ENCODE assay signal across 25 cellular contexts in genomic region chr11:18792827-18793226, GRCh38. TPM values are rescaled to one million over a fixed set of nuclear protein-coding genes. Genes with fewer than 3 reads are reported as not detected.
DNase-seq lines count a peak whose midpoint lies in the region; ATAC-seq and TF ChIP-seq lines count a peak whose summit lies in the region.
"Had no signal": no experiment of that assay in that cellular context is flagged by ENCODE, and none has a peak within 500 bp of the region (broad histone marks: within the 10 kb centered on the region; RNA-seq: fewer than 3 reads in every experiment).

No MANE protein-coding gene starts in this region.

- no peaks in the 10 kb centered on the region for H3K4me1 Mint-ChIP-seq in Calu3 (ENCODE audit: low read depth, unreplicated experiment)
- peaks cover 34% of the 10 kb centered on the region for H3K4me1 Mint-ChIP-seq in endodermal cell
- H3K4me1 Mint-ChIP-seq in nephron progenitor cell = peaks cover 12% of the 10 kb centered on the region
- peaks cover 0 to 5% (median 0%) of the 10 kb centered on the region in 3 donors for H3K4me1 Mint-ChIP-seq in CD8-positive, alpha-beta memory T cell
- peaks cover 1 to 8% (median 4%) of the 10 kb centered on the region in 4 donors for H3K4me1 Mint-ChIP-seq in naive thymus-derived CD8-positive, alpha-beta T cell
- H3K4me1 Mint-ChIP-seq: activated B cell treated with CpG ODN at 0.5 μM for 24 hours; activated naive CD8-positive, alpha-beta T cell treated with anti-CD3 and anti-CD28 coated beads for 36 hours had no signal

- no peak for TF ChIP-seq CTCF in Calu3 (IDR thresholded peaks at IDR 0.05; ENCODE audit: unreplicated experiment)
- TF ChIP-seq CTCF in endodermal cell (conservative IDR thresholded peaks at IDR 0.05) = no peak
- no peak for TF ChIP-seq CTCF in nephron progenitor cell (IDR thresholded peaks at IDR 0.05)

- no peak for ATAC-seq in naive thymus-derived CD8-positive, alpha-beta T cell
- ATAC-seq: CD8-positive, alpha-beta T cell; stimulated activated naive CD8-positive, alpha-beta T cell treated with anti-CD3 and anti-CD28 coated beads, Interleukin-15, Interleukin-2, amounts not matched to agents 100 U/mL and 50 U/mL, for 24 hours had no signal

- H3K27me3 ChIP-seq in HUES64 (ENCODE audit: insufficient read depth, low read length) (peaks cover 72% of the 10 kb centered on the region), endodermal cell (ENCODE audit: control insufficient read depth, insufficient read depth, low read length, poor library complexity, severe bottlenecking) (peaks cover 45% of the 10 kb centered on the region)
- H3K27me3 ChIP-seq in CD8-positive, alpha-beta memory T cell (ENCODE audit: insufficient read depth, low read length, poor library complexity, severe bottlenecking) = peaks cover 5% of the 10 kb centered on the region

- H3K27ac Mint-ChIP-seq in Calu3 (ENCODE audit: unreplicated experiment) (no peak overlapping the region), endodermal cell (no peak overlapping the region), nephron progenitor cell (no peak overlapping the region)
- no peak overlapping the region for H3K27ac Mint-ChIP-seq in CD8-positive, alpha-beta memory T cell
- H3K27ac Mint-ChIP-seq in naive thymus-derived CD8-positive, alpha-beta T cell = no peak overlapping the region
- H3K27ac Mint-ChIP-seq: activated B cell treated with CpG ODN at 0.5 μM for 24 hours; activated naive CD8-positive, alpha-beta T cell treated with anti-CD3 and anti-CD28 coated beads for 36 hours; CD8-positive, alpha-beta T cell had no signal

- H3K27me3 Mint-ChIP-seq in Calu3 (ENCODE audit: unreplicated experiment) (peaks cover 85% of the 10 kb centered on the region), endodermal cell (ENCODE audit: insufficient read depth) (peaks cover 72% of the 10 kb centered on the region), nephron progenitor cell (ENCODE audit: low read depth, poor library complexity) (peaks cover 87% of the 10 kb centered on the region)
- H3K27me3 Mint-ChIP-seq in CD8-positive, alpha-beta memory T cell = peaks cover 36 to 50% of the 10 kb centered on the region in 2 donors
- peaks cover 30 to 59% (median 57%) of the 10 kb centered on the region in 5 donors for H3K27me3 Mint-ChIP-seq in naive thymus-derived CD8-positive, alpha-beta T cell

- no peak for DNase-seq in Calu3
- peak; percentile 41 for DNase-seq in endodermal cell
- DNase-seq in nephron progenitor cell = no peak
- no peak for DNase-seq in stimulated activated CD4-positive, alpha-beta T cell treated with anti-CD3 and anti-CD28 coated beads, Interleukin-4, amount 100 ng/mL, for 1 hour
- DNase-seq in CD8-positive, alpha-beta memory T cell = no peak
- no peak for DNase-seq in naive thymus-derived CD8-positive, alpha-beta T cell
- DNase-seq in cardiac septum (ENCODE audit: low spot score) = no peak
- DNase-seq: activated B cell treated with CpG ODN at 0.5 μM for 24 hours; activated CD4-positive, alpha-beta T cell treated with anti-CD3 and anti-CD28 coated beads, Interleukin-2, amount 50 U/mL, for 48 hours; activated CD8-positive, alpha-beta memory T cell treated with anti-CD3 and anti-CD28 coated beads, Interleukin-2, amount 50 U/mL, for 48 hours; activated naive CD8-positive, alpha-beta T cell treated with anti-CD3 and anti-CD28 coated beads for 36 hours; cerebellar nuclear complex; DMS153; GM23248; SHP77 treated with DMSO at 0.1 percent for 48 hours; stimulated activated naive CD8-positive, alpha-beta T cell treated with anti-CD3 and anti-CD28 coated beads, Interleukin-15, Interleukin-2, amounts not matched to agents 100 U/mL and 50 U/mL, for 24 hours; SW 1271; T1000 had no signal

- POLR2A ChIA-PET in CD8-positive, alpha-beta memory T cell (lab: Charles Lee) = no interaction called here
- POLR2A ChIA-PET in naive thymus-derived CD8-positive, alpha-beta T cell (lab: Charles Lee) = no interaction called here

- no peaks in the 10 kb centered on the region for H3K36me3 ChIP-seq in HUES64 (ENCODE audit: insufficient read depth, low read length)
- H3K36me3 ChIP-seq in endodermal cell (ENCODE audit: control insufficient read depth, insufficient read depth, low read length) = no peaks in the 10 kb centered on the region
- H3K36me3 ChIP-seq in CD8-positive, alpha-beta memory T cell (ENCODE audit: insufficient read depth, low read length) = no peaks in the 10 kb centered on the region

- H3K4me3 Mint-ChIP-seq in Calu3 (ENCODE audit: low read depth, unreplicated experiment) = peak overlapping the region; percentile 55
- peak overlapping the region; percentile 71 for H3K4me3 Mint-ChIP-seq in endodermal cell
- H3K4me3 Mint-ChIP-seq in nephron progenitor cell = peak overlapping the region; percentile 82
- H3K4me3 Mint-ChIP-seq in CD8-positive, alpha-beta memory T cell = peak overlapping the region in 1 of 7 donors; percentile 62
- peak overlapping the region in 4 of 10 donors; percentile 29 to 66 (median 42) for H3K4me3 Mint-ChIP-seq in naive thymus-derived CD8-positive, alpha-beta T cell
- H3K4me3 Mint-ChIP-seq: activated B cell treated with CpG ODN at 0.5 μM for 24 hours; activated naive CD8-positive, alpha-beta T cell treated with anti-CD3 and anti-CD28 coated beads for 36 hours; CD8-positive, alpha-beta T cell had no signal

- CTCF ChIA-PET in Calu3 (lab: Charles Lee) = interaction anchor here (0.7 kb wide), 1 partner anchor 21 kb away, joined by 5 read pairs; no protein-coding TSS in a partner anchor
- CTCF ChIA-PET in CD8-positive, alpha-beta memory T cell (lab: Charles Lee) = no interaction called here

- H3K9me3 Mint-ChIP-seq in Calu3 (ENCODE audit: low read depth, unreplicated experiment) (no peaks in the 10 kb centered on the region), endodermal cell (no peaks in the 10 kb centered on the region), nephron progenitor cell (no peaks in the 10 kb centered on the region)
- H3K9me3 Mint-ChIP-seq in CD8-positive, alpha-beta memory T cell = peaks cover 0 to under 1% (median 0%) of the 10 kb centered on the region in 5 donors
- no peaks in the 10 kb centered on the region for H3K9me3 Mint-ChIP-seq in naive thymus-derived CD8-positive, alpha-beta T cell
- H3K9me3 Mint-ChIP-seq: activated B cell treated with CpG ODN at 0.5 μM for 24 hours; activated naive CD8-positive, alpha-beta T cell treated with anti-CD3 and anti-CD28 coated beads for 36 hours; CD8-positive, alpha-beta T cell; IgD-negative memory B cell had no signal

- no peaks in the 10 kb centered on the region for H3K36me3 Mint-ChIP-seq in Calu3 (ENCODE audit: insufficient read depth, unreplicated experiment)
- peaks cover 2% of the 10 kb centered on the region for H3K36me3 Mint-ChIP-seq in endodermal cell (ENCODE audit: low read depth)
- H3K36me3 Mint-ChIP-seq in nephron progenitor cell (ENCODE audit: low read depth) = no peaks in the 10 kb centered on the region
- H3K36me3 Mint-ChIP-seq in CD8-positive, alpha-beta memory T cell = no peaks in the 10 kb centered on the region
- no peaks in the 10 kb centered on the region for H3K36me3 Mint-ChIP-seq in naive thymus-derived CD8-positive, alpha-beta T cell
- H3K36me3 Mint-ChIP-seq: activated naive CD8-positive, alpha-beta T cell treated with anti-CD3 and anti-CD28 coated beads for 36 hours; CD8-positive, alpha-beta T cell; IgD-negative memory B cell had no signal

- WGBS in HUES64 = 58% methylated on average over 10 of the region's 11 CpGs
- WGBS in endodermal cell (ENCODE audit: insufficient coverage in 1 of 2, insufficient read length in 1 of 2), 2 experiments = 64 to 75% methylated on average over 4 to 8 of the region's 11 CpGs

- H3K27ac ChIP-seq in HUES64 (ENCODE audit: low read depth, low read length) = no peak overlapping the region
- H3K27ac ChIP-seq in endodermal cell (ENCODE audit: low read depth, low read length) = no peak overlapping the region
- no peak overlapping the region for H3K27ac ChIP-seq in CD8-positive, alpha-beta memory T cell (ENCODE audit: low read depth, low read length)
- H3K27ac ChIP-seq: A549, GM23248 had no signal

- H3K9me3 ChIP-seq in HUES64 (ENCODE audit: insufficient read depth, low read depth, low read length) (no peaks in the 10 kb centered on the region), endodermal cell (ENCODE audit: control insufficient read depth, low read length) (no peaks in the 10 kb centered on the region)
- no peaks in the 10 kb centered on the region for H3K9me3 ChIP-seq in CD8-positive, alpha-beta memory T cell (ENCODE audit: low read length)
- H3K9me3 ChIP-seq: A549 had no signal

- H3K9ac ChIP-seq in HUES64 (ENCODE audit: low read depth, low read length) (no peak overlapping the region), endodermal cell (ENCODE audit: extremely low read depth, low read length, poor library complexity, severe bottlenecking) (no peak overlapping the region)
- H3K9ac ChIP-seq: GM23248 had no signal

- H3K4me1 ChIP-seq in HUES64 (ENCODE audit: insufficient read depth, low read length) (no peaks in the 10 kb centered on the region), endodermal cell (ENCODE audit: control insufficient read depth, insufficient read depth, low read length) (no peaks in the 10 kb centered on the region)
- no peaks in the 10 kb centered on the region for H3K4me1 ChIP-seq in CD8-positive, alpha-beta memory T cell (ENCODE audit: insufficient read depth, low read length)

- no TSS peak for BruUV-seq in Calu3 (replicated peaks; lab: Mats Ljungman, UMichigan)

- intact Hi-C loops in Calu3 (cut with micrococcal nuclease; ENCODE audit: unreplicated experiment) (no loop called here), cardiac septum (cut with DNase I) (no loop called here)

- H3K4me3 ChIP-seq in HUES64 (ENCODE audit: low read length) (peak overlapping the region; percentile 84), endodermal cell (ENCODE audit: low read length) (peak overlapping the region; percentile 84)
- H3K4me3 ChIP-seq in CD8-positive, alpha-beta memory T cell (ENCODE audit: low read length) = no peak overlapping the region
- H3K4me3 ChIP-seq: GM23248 had no signal

RNA-seq across cellular contexts. Expression of gene PTPN5, which starts 1.2 kb away (rescaled TPM):
- not detected in 2 replicates for total RNA-seq in Calu3 (2022)
- polyA plus RNA-seq in HUES64 (2013, experiment 1 of 2) = 2.2 TPM
- polyA plus RNA-seq in HUES64 (2013, experiment 2 of 2) = 3.8 TPM
- 10 to 100 TPM; 27.6 to 51.0 TPM for total RNA-seq in endodermal cell
- 4.7 TPM for polyA plus RNA-seq in endodermal cell (2013, experiment 1 of 2)
- 5.1 TPM for polyA plus RNA-seq in endodermal cell (2013, experiment 2 of 2)
- not detected for total RNA-seq in CD8-positive, alpha-beta memory T cell
- not detected for polyA plus RNA-seq in CD8-positive, alpha-beta memory T cell
- not detected for total RNA-seq in naive thymus-derived CD8-positive, alpha-beta T cell
- not detected for polyA plus RNA-seq in naive thymus-derived CD8-positive, alpha-beta T cell
- 3.8 TPM for total RNA-seq in cardiac septum
- total RNA-seq: activated B cell treated with CpG ODN at 0.5 μM for 24 hours; activated naive CD8-positive, alpha-beta T cell treated with anti-CD3 and anti-CD28 coated beads for 36 hours; CD8-positive, alpha-beta T cell; GM23248; mammary epithelial cell; renal cortical epithelial cell; skeletal muscle tissue had no signal
- polyA plus RNA-seq: GM23248, IgD-negative memory B cell, mammary epithelial cell had no signal
